ENCODE assay signal across 24 cellular contexts in genomic region chr1:241022366-241022765, GRCh38.
"Had no signal": no experiment of that assay in that cellular context is flagged by ENCODE, and none has a peak within 500 bp of the region (broad histone marks: within the 10 kb centered on the region; RNA-seq: fewer than 3 reads in every experiment).

No MANE protein-coding gene starts in this region.

- H3K27ac Mint-ChIP-seq: activated naive CD8-positive, alpha-beta T cell treated with anti-CD3 and anti-CD28 coated beads for 36 hours; endodermal cell; immature natural killer cell; naive thymus-derived CD4-positive, alpha-beta T cell; neural progenitor cell; progenitor cell of endocrine pancreas; WTC11 had no signal

- H3K27me3 Mint-ChIP-seq: activated naive CD8-positive, alpha-beta T cell treated with anti-CD3 and anti-CD28 coated beads for 36 hours; naive thymus-derived CD4-positive, alpha-beta T cell; progenitor cell of endocrine pancreas had no signal

- H3K36me3 ChIP-seq: esophagus squamous epithelium, lower lobe of right lung, neural progenitor cell, spleen, upper lobe of left lung had no signal

- FAIRE-seq: TTC549 had no signal

- H3K9ac ChIP-seq: neural progenitor cell had no signal

- H3K27me3 ChIP-seq: esophagus squamous epithelium, foreskin keratinocyte, neural progenitor cell, spleen, upper lobe of left lung had no signal

- H3K4me1 Mint-ChIP-seq: activated naive CD8-positive, alpha-beta T cell treated with anti-CD3 and anti-CD28 coated beads for 36 hours; immature natural killer cell; naive thymus-derived CD4-positive, alpha-beta T cell; neural progenitor cell had no signal

- DNase-seq: activated CD4-positive, alpha-beta T cell treated with anti-CD3 and anti-CD28 coated beads, Interleukin-2, amount 50 U/mL, for 4 hours; activated naive CD4-positive, alpha-beta T cell treated with Interleukin-2 at 50 U/mL for 16 hours; activated naive CD8-positive, alpha-beta T cell treated with anti-CD3 and anti-CD28 coated beads for 36 hours; activated T-cell treated with anti-CD3 and anti-CD28 coated beads, Interleukin-2, amount 50 U/mL, for 48 hours; cerebellar nuclear complex; endodermal cell; esophagus squamous epithelium; foreskin keratinocyte; immature natural killer cell; lower lobe of right lung; mesendoderm; naive thymus-derived CD4-positive, alpha-beta T cell; retina; spleen; stimulated activated CD4-positive, alpha-beta T cell treated with anti-CD3 and anti-CD28 coated beads, Interleukin-4, amount 100 ng/mL, for 24 hours; stimulated activated naive CD4-positive, alpha-beta T cell treated with Interleukin-2 at 50 U/mL for 16 hours; T-helper 1 cell; upper lobe of left lung had no signal

- H3K9me3 ChIP-seq: lower lobe of right lung had no signal

- H3K4me1 ChIP-seq: esophagus squamous epithelium, foreskin keratinocyte, lower lobe of right lung, neural progenitor cell, spleen had no signal

- H3K4me3 ChIP-seq: coronary artery, esophagus squamous epithelium, lower lobe of right lung, neural progenitor cell, spleen, upper lobe of left lung had no signal

- H3K4me3 Mint-ChIP-seq: activated naive CD8-positive, alpha-beta T cell treated with anti-CD3 and anti-CD28 coated beads for 36 hours; endodermal cell; immature natural killer cell; naive thymus-derived CD4-positive, alpha-beta T cell; neural progenitor cell; WTC11 had no signal

- H3K4me2 ChIP-seq: neural progenitor cell had no signal

- H3K27ac ChIP-seq: coronary artery, esophagus squamous epithelium, foreskin keratinocyte, lower lobe of right lung, neural progenitor cell, spleen, upper lobe of left lung had no signal

- H2AFZ ChIP-seq: neural progenitor cell had no signal

- ATAC-seq: foreskin keratinocyte; left lobe of liver; lower lobe of right lung; naive thymus-derived CD4-positive, alpha-beta T cell; WTC11 had no signal
